ENCODE assay signal across 1 cellular context in genomic region chr5:74360535-74361210, GRCh38.
TF ChIP-seq lines count a peak whose summit lies in the region.

No MANE protein-coding gene starts in this region.

TF ChIP-seq in IMR-90, 13 proteins besides CTCF, POLR2A, EP300 and RAD21:
- TF ChIP-seq FOS (IDR thresholded peaks at IDR 0.05; ENCODE audit: low read depth, low read length) (no peak), CEBPB (IDR thresholded peaks at IDR 0.05; ENCODE audit: low read depth, low read length) (peak; percentile 26; the same call in 1 of the 2 replicates), NFE2L2 (IDR thresholded peaks at IDR 0.05; ENCODE audit: low read depth, low read length) (no peak)
